Comparison of ENCODE assay signal across 18 cellular contexts in genomic region chr22:40001104-40001503, GRCh38. TPM values are rescaled to one million over a fixed set of nuclear protein-coding genes. Genes with fewer than 3 reads are reported as not detected.
"Had no signal": no experiment of that assay in that cellular context is flagged by ENCODE, and none has a peak within 500 bp of the region (broad histone marks: within the 10 kb centered on the region; RNA-seq: fewer than 3 reads in every experiment).

No MANE protein-coding gene starts in this region.

- H3K9me3 Mint-ChIP-seq: activated CD4-positive, alpha-beta memory T cell treated with anti-CD3 and anti-CD28 coated beads, Interleukin-2, amount 10 ng/mL, durations not matched to agents 7 days and 5 days; activated naive CD4-positive, alpha-beta T cell treated with anti-CD3 and anti-CD28 coated beads, Interleukin-2, amount 10 ng/mL, durations not matched to agents 7 days and 5 days; activated T-cell treated with anti-CD3 and anti-CD28 coated beads, Interleukin-2, amount 50 U/mL, for 24 hours; neural crest cell; T-cell had no signal

- FAIRE-seq: astrocyte, endometrium had no signal

- H3K4me2 ChIP-seq: SK-N-SH had no signal

- DNase-seq: activated CD4-positive, alpha-beta memory T cell treated with anti-CD3 and anti-CD28 coated beads, Interleukin-2, amount 10 ng/mL, durations not matched to agents 7 days and 5 days; activated CD4-positive, alpha-beta T cell treated with anti-CD3 and anti-CD28 coated beads for 36 hours; activated naive CD4-positive, alpha-beta T cell treated with anti-CD3 and anti-CD28 coated beads, Interleukin-2, amount 10 ng/mL, durations not matched to agents 7 days and 5 days; activated T-cell treated with anti-CD3 and anti-CD28 coated beads, Interleukin-2, amount 50 U/mL, for 24 hours; ovary; sigmoid colon; SK-N-SH; stimulated activated CD4-positive, alpha-beta T cell treated with anti-CD3 and anti-CD28 coated beads, Interleukin-1b, Interleukin-23, amount 100 ng/mL, for 48 hours; T-cell; transverse colon had no signal

- H3K36me3 Mint-ChIP-seq: activated naive CD4-positive, alpha-beta T cell treated with anti-CD3 and anti-CD28 coated beads, Interleukin-2, amount 10 ng/mL, durations not matched to agents 7 days and 5 days; T-cell had no signal

- H3K4me3 Mint-ChIP-seq: activated CD4-positive, alpha-beta memory T cell treated with anti-CD3 and anti-CD28 coated beads, Interleukin-2, amount 10 ng/mL, durations not matched to agents 7 days and 5 days; activated CD4-positive, alpha-beta T cell treated with anti-CD3 and anti-CD28 coated beads for 36 hours; activated naive CD4-positive, alpha-beta T cell treated with anti-CD3 and anti-CD28 coated beads, Interleukin-2, amount 10 ng/mL, durations not matched to agents 7 days and 5 days; activated T-cell treated with anti-CD3 and anti-CD28 coated beads, Interleukin-2, amount 50 U/mL, for 24 hours; T-cell had no signal

- H3K9me3 ChIP-seq: esophagus muscularis mucosa, ovary, sigmoid colon, SK-N-SH, transverse colon had no signal

- H3K9ac ChIP-seq: SK-N-SH had no signal

- H3K27ac ChIP-seq: esophagus muscularis mucosa, ovary, transverse colon, VCaP had no signal

- H3K4me1 Mint-ChIP-seq: activated CD4-positive, alpha-beta memory T cell treated with anti-CD3 and anti-CD28 coated beads, Interleukin-2, amount 10 ng/mL, durations not matched to agents 7 days and 5 days; activated CD4-positive, alpha-beta T cell treated with anti-CD3 and anti-CD28 coated beads for 36 hours; activated naive CD4-positive, alpha-beta T cell treated with anti-CD3 and anti-CD28 coated beads, Interleukin-2, amount 10 ng/mL, durations not matched to agents 7 days and 5 days had no signal

- ATAC-seq: activated CD4-positive, alpha-beta T cell treated with anti-CD3 and anti-CD28 coated beads for 36 hours; T-cell had no signal

- H3K4me3 ChIP-seq: esophagus muscularis mucosa, ovary, sigmoid colon, transverse colon had no signal

- H3K27me3 ChIP-seq: ovary, transverse colon had no signal

- H3K27ac Mint-ChIP-seq: activated CD4-positive, alpha-beta memory T cell treated with anti-CD3 and anti-CD28 coated beads, Interleukin-2, amount 10 ng/mL, durations not matched to agents 7 days and 5 days; activated CD4-positive, alpha-beta T cell treated with anti-CD3 and anti-CD28 coated beads for 36 hours; activated naive CD4-positive, alpha-beta T cell treated with anti-CD3 and anti-CD28 coated beads, Interleukin-2, amount 10 ng/mL, durations not matched to agents 7 days and 5 days; activated T-cell treated with anti-CD3 and anti-CD28 coated beads, Interleukin-2, amount 50 U/mL, for 24 hours; T-cell had no signal

- H3K27me3 Mint-ChIP-seq: activated CD4-positive, alpha-beta T cell treated with anti-CD3 and anti-CD28 coated beads for 36 hours had no signal

- H3K36me3 ChIP-seq: esophagus muscularis mucosa, ovary, sigmoid colon, transverse colon had no signal

RNA-seq across cellular contexts. Expression of gene FAM83F, which starts 6.3 kb away (rescaled TPM):
- total RNA-seq: activated CD4-positive, alpha-beta memory T cell treated with anti-CD3 and anti-CD28 coated beads, Interleukin-2, amount 10 ng/mL, durations not matched to agents 7 days and 5 days; fibroblast of villous mesenchyme had no signal
- polyA plus RNA-seq: SK-N-SH had no signal

RNA-seq across cellular contexts. Expression of gene TMA7B, which starts 40.9 kb away (rescaled TPM):
- total RNA-seq: astrocyte, esophagus muscularis mucosa, fibroblast of villous mesenchyme, mesenteric fat pad, neural crest cell, ovary, sigmoid colon had no signal
- polyA plus RNA-seq: liver, ovary, SK-N-SH had no signal
